20 cellular contexts compared by ENCODE assay signal in genomic region chr4:53805291-53805690, GRCh38.
"Had no signal": no experiment of that assay in that cellular context is flagged by ENCODE, and none has a peak within 500 bp of the region (broad histone marks: within the 10 kb centered on the region; RNA-seq: fewer than 3 reads in every experiment).

No MANE protein-coding gene starts in this region.

- H3K4me1 ChIP-seq: left lung, lower lobe of right lung, stomach, testis, transverse colon, vagina had no signal

- H3K27ac ChIP-seq: left lung, lower lobe of right lung, ovary, skin epidermis, stomach, testis, thyroid gland, transverse colon, upper lobe of left lung, vagina had no signal

- H3K36me3 ChIP-seq: left lung, lower lobe of right lung, ovary, stomach, thyroid gland, transverse colon, upper lobe of left lung, vagina had no signal

- H3K9me3 ChIP-seq: left lung, lower lobe of right lung, mucosa of descending colon, ovary, stomach, testis, thyroid gland, transverse colon, upper lobe of left lung, vagina had no signal

- DNase-seq: immature natural killer cell, kidney, ovary had no signal

- H3K27ac Mint-ChIP-seq: immature natural killer cell; naive thymus-derived CD4-positive, alpha-beta T cell; natural killer cell treated with Interleukin-12 subunit alpha and Interleukin-12 subunit beta and Interleukin-15 and Interleukin-18, amount 100 ng/mL, for 72 hours; progenitor cell of endocrine pancreas; stimulated activated memory B cell treated with anti-CD40 and anti-IgM and Interleukin-4, amounts not matched to agents 10 μg/mL and 1 μg/mL and 100 μg/mL, for 72 hours had no signal

- H3K4me3 ChIP-seq: left lung, lower lobe of right lung, mucosa of descending colon, ovary, skin epidermis, stomach, testis, thyroid gland, transverse colon, upper lobe of left lung, vagina had no signal

- ATAC-seq: natural killer cell treated with Interleukin-12 subunit alpha and Interleukin-12 subunit beta and Interleukin-15 and Interleukin-18, amount 100 ng/mL, for 72 hours; right cardiac atrium; sciatic nerve; stimulated activated memory B cell treated with anti-CD40 and anti-IgM and Interleukin-4, amounts not matched to agents 10 μg/mL and 1 μg/mL and 100 μg/mL, for 72 hours; stimulated activated naive CD8-positive, alpha-beta T cell treated with anti-CD3 and anti-CD28 coated beads, Interleukin-15, Interleukin-2, amounts not matched to agents 100 U/mL and 50 U/mL, for 24 hours had no signal

- H3K4me1 Mint-ChIP-seq: immature natural killer cell; naive thymus-derived CD4-positive, alpha-beta T cell; stimulated activated memory B cell treated with anti-CD40 and anti-IgM and Interleukin-4, amounts not matched to agents 10 μg/mL and 1 μg/mL and 100 μg/mL, for 72 hours had no signal

- H3K4me3 Mint-ChIP-seq: immature natural killer cell; naive thymus-derived CD4-positive, alpha-beta T cell; natural killer cell treated with Interleukin-12 subunit alpha and Interleukin-12 subunit beta and Interleukin-15 and Interleukin-18, amount 100 ng/mL, for 72 hours; stimulated activated memory B cell treated with anti-CD40 and anti-IgM and Interleukin-4, amounts not matched to agents 10 μg/mL and 1 μg/mL and 100 μg/mL, for 72 hours had no signal

- H3K27me3 Mint-ChIP-seq: natural killer cell treated with Interleukin-12 subunit alpha and Interleukin-12 subunit beta and Interleukin-15 and Interleukin-18, amount 100 ng/mL, for 72 hours had no signal

- H3K36me3 Mint-ChIP-seq: immature natural killer cell; naive thymus-derived CD4-positive, alpha-beta T cell; natural killer cell treated with Interleukin-12 subunit alpha and Interleukin-12 subunit beta and Interleukin-15 and Interleukin-18, amount 100 ng/mL, for 72 hours; stimulated activated memory B cell treated with anti-CD40 and anti-IgM and Interleukin-4, amounts not matched to agents 10 μg/mL and 1 μg/mL and 100 μg/mL, for 72 hours had no signal

- H3K27me3 ChIP-seq: left lung, ovary, stomach, testis, thyroid gland, transverse colon, upper lobe of left lung, vagina had no signal

- H3K9me3 Mint-ChIP-seq: natural killer cell treated with Interleukin-12 subunit alpha and Interleukin-12 subunit beta and Interleukin-15 and Interleukin-18, amount 100 ng/mL, for 72 hours; stimulated activated memory B cell treated with anti-CD40 and anti-IgM and Interleukin-4, amounts not matched to agents 10 μg/mL and 1 μg/mL and 100 μg/mL, for 72 hours had no signal
